In genomic region chr9:130833324-130833990, GRCh38 we compare ENCODE assay signal across 1 cellular context.
TF ChIP-seq lines count a peak whose summit lies in the region.

No MANE protein-coding gene starts in this region.

TF ChIP-seq in HepG2, 621 proteins besides CTCF, POLR2A, EP300 and RAD21 (continued from another document):
- TF ChIP-seq USF2 (IDR thresholded peaks at IDR 0.05; ENCODE audit: low read depth, low read length) (no peak), USF2 (CRISPR knock-in tag; IDR thresholded peaks at IDR 0.05; ENCODE audit: borderline replicate concordance) (no peak), ZNF30 (CRISPR knock-in tag; IDR thresholded peaks at IDR 0.05) (no peak), NCOR1 (IDR thresholded peaks at IDR 0.05; ENCODE audit: borderline replicate concordance, low read length) (no peak)
